ENCODE assay signal across 11 cellular contexts in the genomic region with DNA sequence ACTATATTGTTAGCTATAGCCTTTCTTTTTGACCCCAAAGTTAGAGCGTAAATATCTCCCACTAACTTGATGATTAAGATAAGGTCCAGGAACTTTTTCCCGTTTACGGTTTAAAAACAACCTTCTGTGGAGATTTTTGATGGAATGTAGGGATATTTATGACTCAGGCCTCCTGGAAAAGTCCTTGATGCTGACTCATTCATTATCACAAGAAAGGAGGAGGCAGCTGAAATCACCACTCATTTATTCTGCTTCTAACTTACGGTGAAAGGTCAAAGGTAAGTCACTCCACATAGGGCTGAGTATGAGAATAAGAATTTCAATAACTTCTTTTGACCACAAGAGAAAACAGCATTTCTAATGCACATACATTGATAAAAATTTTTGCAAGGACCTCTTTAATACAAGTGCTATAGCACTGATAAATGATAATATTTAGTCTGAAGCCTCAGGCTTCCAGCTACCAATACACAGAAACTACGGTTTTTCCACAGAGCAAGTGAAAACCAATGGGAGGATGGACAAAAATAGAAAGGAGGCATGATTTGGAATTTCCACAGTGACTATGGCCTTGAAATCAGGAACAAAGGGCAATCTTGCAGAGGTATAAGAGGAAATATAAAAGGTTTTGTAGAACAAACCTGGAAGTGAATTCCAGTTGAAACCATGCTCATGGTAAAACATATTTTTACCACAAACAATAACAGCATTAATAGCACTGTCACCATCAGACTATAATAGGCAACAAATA.
DNase-seq lines count a peak whose midpoint lies in the region; ATAC-seq and TF ChIP-seq lines count a peak whose summit lies in the region.
"Had no signal": no experiment of that assay in that cellular context is flagged by ENCODE, and none has a peak within 500 bp of the region (broad histone marks: within the 10 kb centered on the region; RNA-seq: fewer than 3 reads in every experiment).

No MANE protein-coding gene starts in this region.

- 49% methylated on average over 5 of the region's 5 CpGs for WGBS in HUES64

- H3K27me3 ChIP-seq in AG04450 (ENCODE audit: control insufficient read depth, insufficient read depth, low read length) (no peaks in the 10 kb centered on the region), HUES64 (ENCODE audit: insufficient read depth, low read length) (no peaks in the 10 kb centered on the region)
- H3K27me3 ChIP-seq: BLaER1 treated with 17β-estradiol and CSF1 and Interleukin-3, amounts not matched to agents 10 nM and 100 nM; vagina had no signal

- H3K4me3 ChIP-seq in AG04450 (ENCODE audit: low read depth, low read length) (no peak overlapping the region), HUES64 (ENCODE audit: low read length) (no peak overlapping the region)
- H3K4me3 ChIP-seq: BLaER1 treated with 17β-estradiol and CSF1 and Interleukin-3, amounts not matched to agents 10 nM and 100 nM; vagina had no signal

- peaks cover 29% of the 10 kb centered on the region for H3K4me1 ChIP-seq in HUES64 (ENCODE audit: insufficient read depth, low read length)
- H3K4me1 ChIP-seq: BLaER1 treated with 17β-estradiol and CSF1 and Interleukin-3, amounts not matched to agents 10 nM and 100 nM; vagina had no signal

- H3K9me3 ChIP-seq in AG04450 (ENCODE audit: control insufficient read depth, insufficient read depth, low read length) (no peaks in the 10 kb centered on the region; the same call in 1 of the 2 replicates), HUES64 (ENCODE audit: insufficient read depth, low read depth, low read length) (peaks cover 34% of the 10 kb centered on the region)
- H3K9me3 ChIP-seq: vagina had no signal

- H3K27ac ChIP-seq in AG04450 (ENCODE audit: low read depth, low read length) (no peak overlapping the region), HUES64 (ENCODE audit: low read depth, low read length) (peak overlapping the region; percentile 76)
- H3K27ac ChIP-seq: BLaER1 treated with 17β-estradiol and CSF1 and Interleukin-3, amounts not matched to agents 10 nM and 100 nM; vagina had no signal

- peak; percentile 30 for DNase-seq in AG04450 (ENCODE audit: low read depth, low spot score)
- peak; percentile 13 for DNase-seq in brain pericyte (ENCODE audit: low read depth, low spot score)
- DNase-seq in kidney glomerular epithelial cell (lab: John Stamatoyannopoulos, UW) = peak; percentile 93
- no peak for DNase-seq in GM13977 (ENCODE audit: low spot score)
- DNase-seq in activated effector memory CD4-positive, alpha-beta T cell treated with Interleukin-2 at 50 U/mL for 16 hours = no peak
- no peak for DNase-seq in activated CD4-positive, alpha-beta T cell treated with anti-CD3 and anti-CD28 coated beads, Interleukin-2, amount 50 U/mL, for 1 hour
- DNase-seq: NCI-H1417 treated with DMSO at 0.1 percent for 48 hours had no signal

- no peak for TF ChIP-seq CTCF in AG04450 (IDR thresholded peaks at IDR 0.05; ENCODE audit: low read depth, low read length)
- no peak for TF ChIP-seq CTCF in GM13977 (IDR thresholded peaks at IDR 0.05; ENCODE audit: extremely low read depth, insufficient read depth, missing control alignments)

- CTCF ChIA-PET in AG04450 (lab: Charles Lee) = no interaction called here

- in situ Hi-C loops in GM13977 (cut with MboI; ENCODE audit: low pct_unique_long_range_greater_than_20kb, low sequenced_read_pairs, unreplicated experiment) = no loop called here

- no peak for ATAC-seq in GM21360 (IDR thresholded peaks at IDR 0.05; ENCODE audit: unreplicated experiment)

- POLR2A ChIA-PET in AG04450 (lab: Yijun Ruan, JAX) = no interaction called here

- no peak overlapping the region for H3K9ac ChIP-seq in HUES64 (ENCODE audit: low read depth, low read length)
- H3K9ac ChIP-seq: BLaER1 treated with 17β-estradiol and CSF1 and Interleukin-3, amounts not matched to agents 10 nM and 100 nM had no signal

- H3K36me3 ChIP-seq in HUES64 (ENCODE audit: insufficient read depth, low read length) = peaks cover 4% of the 10 kb centered on the region; the same call in 1 of the 2 replicates
- H3K36me3 ChIP-seq: BLaER1 treated with 17β-estradiol and CSF1 and Interleukin-3, amounts not matched to agents 10 nM and 100 nM; vagina had no signal

Comparison
In these comparisons a context has a peak if more than half of its experiments do, and no peak if none do; other contexts are left out.
1. DNase-seq: peak in AG04450 (single experiment), brain pericyte (single experiment) and kidney glomerular epithelial cell (single experiment); none in GM13977 (single experiment), activated effector memory CD4-positive, alpha-beta T cell treated with Interleukin-2 at 50 U/mL for 16 hours (single experiment) and activated CD4-positive, alpha-beta T cell treated with anti-CD3 and anti-CD28 coated beads, Interleukin-2, amount 50 U/mL, for 1 hour (single experiment).